ENCODE assay signal across 15 cellular contexts in the genomic region with DNA sequence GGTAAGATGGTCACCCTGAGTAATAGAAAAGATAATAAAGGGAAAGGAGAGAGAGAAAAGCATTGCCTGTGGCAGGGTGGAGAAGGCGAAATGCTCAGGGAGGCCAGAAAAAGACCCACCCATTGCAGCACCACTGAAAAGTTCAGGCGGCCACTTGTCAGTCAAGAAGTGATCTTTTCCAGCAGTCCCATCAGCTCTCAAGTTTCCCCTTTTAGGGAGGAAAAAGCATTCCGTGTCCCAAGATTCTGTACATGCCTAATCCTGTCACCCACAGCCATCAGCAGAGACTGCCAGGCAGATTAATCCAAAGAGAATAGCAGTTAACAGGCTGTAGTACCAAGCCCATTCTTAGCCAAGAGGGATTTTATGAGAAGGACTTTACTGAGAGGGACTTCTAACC. TPM values are rescaled to one million over a fixed set of nuclear protein-coding genes. Genes with fewer than 3 reads are reported as not detected.
A peak's percentile ranks its signal among the peaks of the same experiment; 100 is the strongest.
DNase-seq lines count a peak whose midpoint lies in the region; ATAC-seq and TF ChIP-seq lines count a peak whose summit lies in the region.
"Had no signal": no experiment of that assay in that cellular context is flagged by ENCODE, and none has a peak within 500 bp of the region (broad histone marks: within the 10 kb centered on the region; RNA-seq: fewer than 3 reads in every experiment).

No MANE protein-coding gene starts in this region.

- H3K36me3 ChIP-seq in left ventricle myocardium inferior (no peaks in the 10 kb centered on the region), right atrium auricular region (no peaks in the 10 kb centered on the region)

- H3K4me3 Mint-ChIP-seq in WTC11 (no peak overlapping the region), glutamatergic neuron (ENCODE audit: unreplicated experiment) (no peak overlapping the region)

- H3K27me3 ChIP-seq in left ventricle myocardium inferior (ENCODE audit: low read depth) = no peaks in the 10 kb centered on the region
- no peaks in the 10 kb centered on the region for H3K27me3 ChIP-seq in right atrium auricular region
- H3K27me3 ChIP-seq: BE2C, brain microvascular endothelial cell had no signal

- H3K4me3 ChIP-seq in left ventricle myocardium inferior = no peak overlapping the region
- no peak overlapping the region for H3K4me3 ChIP-seq in right atrium auricular region

- intact Hi-C loops in left ventricle myocardium inferior (cut with micrococcal nuclease) (no loop called here), posterior cingulate gyrus (cut with DNase I) (no loop called here)

- H3K36me3 Mint-ChIP-seq in WTC11 = peaks cover 40% of the 10 kb centered on the region
- peaks cover 9% of the 10 kb centered on the region for H3K36me3 Mint-ChIP-seq in glutamatergic neuron (ENCODE audit: unreplicated experiment)

- H3K27me3 Mint-ChIP-seq in WTC11 (ENCODE audit: low read depth) = no peaks in the 10 kb centered on the region
- H3K27me3 Mint-ChIP-seq in glutamatergic neuron (ENCODE audit: unreplicated experiment) = no peaks in the 10 kb centered on the region

- H3K27ac ChIP-seq in left ventricle myocardium inferior (replicated peaks) = peak overlapping the region; percentile 47
- H3K27ac ChIP-seq in right atrium auricular region = peak overlapping the region in 1 of 2 donors; percentile 16
- H3K27ac ChIP-seq: brain microvascular endothelial cell had no signal

- peaks cover 63% of the 10 kb centered on the region for H3K4me1 ChIP-seq in left ventricle myocardium inferior
- H3K4me1 ChIP-seq in right atrium auricular region = peaks cover 0 to 22% of the 10 kb centered on the region in 2 donors

- CTCF ChIA-PET in WTC11 (lab: Charles Lee) = interaction anchor here (1.0 kb wide), 1 partner anchor 22 kb away, joined by 6 read pairs; no protein-coding TSS in a partner anchor

- ATAC-seq in WTC11 (no peak), GM21381 (IDR thresholded peaks at IDR 0.05; ENCODE audit: unreplicated experiment) (no peak)

- peaks cover 14% of the 10 kb centered on the region for H3K9me3 Mint-ChIP-seq in WTC11
- H3K9me3 Mint-ChIP-seq in glutamatergic neuron (ENCODE audit: unreplicated experiment) = peaks cover 2% of the 10 kb centered on the region

- POLR2A ChIA-PET in WTC11 (lab: Charles Lee) = no interaction called here

- TF ChIP-seq CTCF in left ventricle myocardium inferior (IDR thresholded peaks at IDR 0.05; ENCODE audit: borderline replicate concordance) = no peak
- TF ChIP-seq CTCF in right atrium auricular region (IDR thresholded peaks at IDR 0.05) = no peak
- TF ChIP-seq CTCF in WTC11 (IDR thresholded peaks at IDR 0.05) = no peak
- TF ChIP-seq CTCF in glutamatergic neuron (IDR thresholded peaks at IDR 0.05; ENCODE audit: partially characterized antibody, unreplicated experiment) = no peak

- H3K4me1 Mint-ChIP-seq in WTC11 (peaks cover 17% of the 10 kb centered on the region), glutamatergic neuron (ENCODE audit: low read depth, unreplicated experiment) (peaks cover 6% of the 10 kb centered on the region)

- H3K27ac Mint-ChIP-seq in WTC11 (peak overlapping the region; percentile 50), glutamatergic neuron (ENCODE audit: unreplicated experiment) (peak overlapping the region; percentile 30)

- DNase-seq in left ventricle myocardium inferior (no peak), right atrium auricular region (ENCODE audit: low spot score) (no peak), WTC11 (ENCODE audit: low spot score) (no peak), glutamatergic neuron (no peak), posterior cingulate gyrus (no peak), RPMI8226 (no peak)
- DNase-seq: activated CD4-positive, alpha-beta T cell treated with anti-CD3 and anti-CD28 coated beads, Interleukin-2, amount 50 U/mL, for 48 hours; activated effector memory CD4-positive, alpha-beta T cell treated with anti-CD3 and anti-CD28 coated beads, Interleukin-2, amount 50 U/mL, for 16 hours; brain microvascular endothelial cell; NCI-H1436; NCI-H226; Right ventricle myocardium superior; substantia nigra had no signal

- no peaks in the 10 kb centered on the region for H3K9me3 ChIP-seq in left ventricle myocardium inferior (replicated peaks)
- H3K9me3 ChIP-seq in right atrium auricular region = no peaks in the 10 kb centered on the region

TF ChIP-seq in WTC11, 78 proteins besides CTCF, POLR2A, EP300 and RAD21 (continues in another document):
- TF ChIP-seq, protein P1, sequence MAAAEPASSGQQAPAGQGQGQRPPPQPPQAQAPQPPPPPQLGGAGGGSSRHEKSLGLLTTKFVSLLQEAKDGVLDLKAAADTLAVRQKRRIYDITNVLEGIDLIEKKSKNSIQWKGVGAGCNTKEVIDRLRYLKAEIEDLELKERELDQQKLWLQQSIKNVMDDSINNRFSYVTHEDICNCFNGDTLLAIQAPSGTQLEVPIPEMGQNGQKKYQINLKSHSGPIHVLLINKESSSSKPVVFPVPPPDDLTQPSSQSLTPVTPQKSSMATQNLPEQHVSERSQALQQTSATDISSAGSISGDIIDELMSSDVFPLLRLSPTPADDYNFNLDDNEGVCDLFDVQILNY (CRISPR knock-in tag; IDR thresholded peaks at IDR 0.05) = no peak
- TF ChIP-seq CREM (CRISPR knock-in tag; IDR thresholded peaks at IDR 0.05) = no peak
- no peak for TF ChIP-seq ZNF219 (CRISPR knock-in tag; IDR thresholded peaks at IDR 0.05; ENCODE audit: borderline replicate concordance)
- no peak for TF ChIP-seq GRHL2 (CRISPR knock-in tag; IDR thresholded peaks at IDR 0.05; ENCODE audit: insufficient replicate concordance, severe bottlenecking)
- TF ChIP-seq, protein P2, sequence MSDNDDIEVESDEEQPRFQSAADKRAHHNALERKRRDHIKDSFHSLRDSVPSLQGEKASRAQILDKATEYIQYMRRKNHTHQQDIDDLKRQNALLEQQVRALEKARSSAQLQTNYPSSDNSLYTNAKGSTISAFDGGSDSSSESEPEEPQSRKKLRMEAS (CRISPR knock-in tag; IDR thresholded peaks at IDR 0.05) = no peak
- no peak for TF ChIP-seq ERG (CRISPR knock-in tag; IDR thresholded peaks at IDR 0.05)
- no peak for TF ChIP-seq GABPB1 (CRISPR knock-in tag; IDR thresholded peaks at IDR 0.05)
- TF ChIP-seq, protein P3, sequence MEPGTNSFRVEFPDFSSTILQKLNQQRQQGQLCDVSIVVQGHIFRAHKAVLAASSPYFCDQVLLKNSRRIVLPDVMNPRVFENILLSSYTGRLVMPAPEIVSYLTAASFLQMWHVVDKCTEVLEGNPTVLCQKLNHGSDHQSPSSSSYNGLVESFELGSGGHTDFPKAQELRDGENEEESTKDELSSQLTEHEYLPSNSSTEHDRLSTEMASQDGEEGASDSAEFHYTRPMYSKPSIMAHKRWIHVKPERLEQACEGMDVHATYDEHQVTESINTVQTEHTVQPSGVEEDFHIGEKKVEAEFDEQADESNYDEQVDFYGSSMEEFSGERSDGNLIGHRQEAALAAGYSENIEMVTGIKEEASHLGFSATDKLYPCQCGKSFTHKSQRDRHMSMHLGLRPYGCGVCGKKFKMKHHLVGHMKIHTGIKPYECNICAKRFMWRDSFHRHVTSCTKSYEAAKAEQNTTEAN (CRISPR knock-in tag; IDR thresholded peaks at IDR 0.05) = no peak
- TF ChIP-seq AFF4 (CRISPR knock-in tag; IDR thresholded peaks at IDR 0.05; ENCODE audit: borderline replicate concordance) = no peak
- TF ChIP-seq JAZF1 (CRISPR knock-in tag; IDR thresholded peaks at IDR 0.05) = no peak
- no peak for TF ChIP-seq KAT7 (CRISPR knock-in tag; IDR thresholded peaks at IDR 0.05; ENCODE audit: borderline replicate concordance)

RNA-seq across cellular contexts. Expression of gene SLC38A1, which starts 11.9 kb away (rescaled TPM):
- total RNA-seq in left ventricle myocardium inferior = 134 TPM
- total RNA-seq in right atrium auricular region = 100 to 1,000 TPM in 1 of 2 donors, 10 to 100 TPM in 1; 79.6 to 116 TPM
- total RNA-seq in WTC11 (2021) = 136 to 179 TPM (median 143 TPM) in 3 replicates
- 232 TPM for total RNA-seq in glutamatergic neuron (ENCODE audit: unreplicated experiment)
